In the genomic region with DNA sequence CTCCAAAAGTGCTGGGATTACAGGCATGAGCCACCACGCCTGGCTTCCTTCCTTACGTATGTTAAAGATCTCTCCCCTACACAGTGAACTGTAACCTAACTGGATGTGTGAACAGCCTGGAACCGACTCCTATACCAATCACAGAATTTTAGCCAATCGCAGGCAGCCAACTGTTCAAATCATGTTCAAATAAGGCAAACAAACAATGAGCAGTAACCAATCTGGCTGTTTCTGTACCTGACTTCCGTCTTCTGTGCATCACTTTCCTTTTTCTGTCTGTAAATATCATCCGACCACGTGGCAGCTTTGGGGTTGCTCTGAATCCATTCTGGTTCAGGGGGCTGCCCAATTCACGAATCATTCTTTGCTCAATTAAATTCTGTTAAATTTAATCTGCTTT, we compare ENCODE assay signal across 1 cellular context.
TF ChIP-seq lines count a peak whose summit lies in the region.

No MANE protein-coding gene starts in this region.

TF ChIP-seq in GM12878, 131 proteins besides CTCF, POLR2A, EP300 and RAD21 (continued from another document):
- TF ChIP-seq, protein P1, sequence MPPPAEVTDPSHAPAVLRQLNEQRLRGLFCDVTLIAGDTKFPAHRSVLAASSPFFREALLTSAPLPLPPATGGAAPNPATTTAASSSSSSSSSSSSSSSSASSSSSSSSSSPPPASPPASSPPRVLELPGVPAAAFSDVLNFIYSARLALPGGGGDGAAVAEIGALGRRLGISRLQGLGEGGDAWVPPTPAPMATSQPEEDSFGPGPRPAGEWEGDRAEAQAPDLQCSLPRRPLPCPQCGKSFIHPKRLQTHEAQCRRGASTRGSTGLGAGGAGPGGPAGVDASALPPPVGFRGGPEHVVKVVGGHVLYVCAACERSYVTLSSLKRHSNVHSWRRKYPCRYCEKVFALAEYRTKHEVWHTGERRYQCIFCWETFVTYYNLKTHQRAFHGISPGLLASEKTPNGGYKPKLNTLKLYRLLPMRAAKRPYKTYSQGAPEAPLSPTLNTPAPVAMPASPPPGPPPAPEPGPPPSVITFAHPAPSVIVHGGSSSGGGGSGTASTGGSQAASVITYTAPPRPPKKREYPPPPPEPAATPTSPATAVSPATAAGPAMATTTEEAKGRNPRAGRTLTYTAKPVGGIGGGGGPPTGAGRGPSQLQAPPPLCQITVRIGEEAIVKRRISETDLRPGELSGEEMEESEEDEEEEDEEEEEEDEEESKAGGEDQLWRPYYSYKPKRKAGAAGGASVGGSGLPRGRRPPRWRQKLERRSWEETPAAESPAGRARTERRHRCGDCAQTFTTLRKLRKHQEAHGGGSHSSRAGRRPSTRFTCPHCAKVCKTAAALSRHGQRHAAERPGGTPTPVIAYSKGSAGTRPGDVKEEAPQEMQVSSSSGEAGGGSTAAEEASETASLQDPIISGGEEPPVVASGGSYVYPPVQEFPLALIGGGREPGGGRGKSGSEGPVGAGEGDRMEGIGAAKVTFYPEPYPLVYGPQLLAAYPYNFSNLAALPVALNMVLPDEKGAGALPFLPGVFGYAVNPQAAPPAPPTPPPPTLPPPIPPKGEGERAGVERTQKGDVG (CRISPR knock-in tag; IDR thresholded peaks at IDR 0.05) = no peak
- TF ChIP-seq SMAD5 (IDR thresholded peaks at IDR 0.05; ENCODE audit: low read depth) = no peak
- TF ChIP-seq, protein P2, sequence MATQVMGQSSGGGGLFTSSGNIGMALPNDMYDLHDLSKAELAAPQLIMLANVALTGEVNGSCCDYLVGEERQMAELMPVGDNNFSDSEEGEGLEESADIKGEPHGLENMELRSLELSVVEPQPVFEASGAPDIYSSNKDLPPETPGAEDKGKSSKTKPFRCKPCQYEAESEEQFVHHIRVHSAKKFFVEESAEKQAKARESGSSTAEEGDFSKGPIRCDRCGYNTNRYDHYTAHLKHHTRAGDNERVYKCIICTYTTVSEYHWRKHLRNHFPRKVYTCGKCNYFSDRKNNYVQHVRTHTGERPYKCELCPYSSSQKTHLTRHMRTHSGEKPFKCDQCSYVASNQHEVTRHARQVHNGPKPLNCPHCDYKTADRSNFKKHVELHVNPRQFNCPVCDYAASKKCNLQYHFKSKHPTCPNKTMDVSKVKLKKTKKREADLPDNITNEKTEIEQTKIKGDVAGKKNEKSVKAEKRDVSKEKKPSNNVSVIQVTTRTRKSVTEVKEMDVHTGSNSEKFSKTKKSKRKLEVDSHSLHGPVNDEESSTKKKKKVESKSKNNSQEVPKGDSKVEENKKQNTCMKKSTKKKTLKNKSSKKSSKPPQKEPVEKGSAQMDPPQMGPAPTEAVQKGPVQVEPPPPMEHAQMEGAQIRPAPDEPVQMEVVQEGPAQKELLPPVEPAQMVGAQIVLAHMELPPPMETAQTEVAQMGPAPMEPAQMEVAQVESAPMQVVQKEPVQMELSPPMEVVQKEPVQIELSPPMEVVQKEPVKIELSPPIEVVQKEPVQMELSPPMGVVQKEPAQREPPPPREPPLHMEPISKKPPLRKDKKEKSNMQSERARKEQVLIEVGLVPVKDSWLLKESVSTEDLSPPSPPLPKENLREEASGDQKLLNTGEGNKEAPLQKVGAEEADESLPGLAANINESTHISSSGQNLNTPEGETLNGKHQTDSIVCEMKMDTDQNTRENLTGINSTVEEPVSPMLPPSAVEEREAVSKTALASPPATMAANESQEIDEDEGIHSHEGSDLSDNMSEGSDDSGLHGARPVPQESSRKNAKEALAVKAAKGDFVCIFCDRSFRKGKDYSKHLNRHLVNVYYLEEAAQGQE (IDR thresholded peaks at IDR 0.05; ENCODE audit: low read depth, low read length) = no peak
